In the genomic region with DNA sequence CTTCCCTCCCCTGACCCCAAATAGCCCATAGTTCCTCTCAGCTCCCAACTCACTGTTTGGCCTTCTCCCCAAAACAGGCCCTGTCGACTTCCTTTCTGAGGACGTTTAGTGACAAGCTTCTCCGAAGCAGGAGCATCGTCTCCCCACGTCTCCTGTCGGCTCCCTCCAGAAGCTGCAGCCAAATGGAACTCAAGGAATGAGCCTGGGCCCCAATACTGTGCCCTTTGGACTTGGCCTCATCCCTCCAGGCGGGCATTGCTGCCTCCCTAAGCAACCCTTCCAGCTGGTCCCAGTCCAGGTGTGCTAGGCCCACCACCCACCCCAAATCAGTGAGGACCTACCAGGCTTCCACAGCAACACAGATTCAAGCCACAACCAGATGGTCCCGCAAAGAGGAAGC, we compare ENCODE assay signal across 12 cellular contexts. TPM values are rescaled to one million over a fixed set of nuclear protein-coding genes. Genes with fewer than 3 reads are reported as not detected.
DNase-seq lines count a peak whose midpoint lies in the region; ATAC-seq, FAIRE-seq and TF ChIP-seq lines count a peak whose summit lies in the region.
"Had no signal": no experiment of that assay in that cellular context is flagged by ENCODE, and none has a peak within 500 bp of the region (broad histone marks: within the 10 kb centered on the region; RNA-seq: fewer than 3 reads in every experiment).

No MANE protein-coding gene starts in this region.

- no peak for TF ChIP-seq EP300 in upper lobe of left lung (IDR thresholded peaks at IDR 0.05)

- H4K20me1 ChIP-seq in astrocyte (ENCODE audit: insufficient read depth, low read length), result peaks cover 49% of the 10 kb centered on the region

- no peak for DNase-seq in activated naive CD8-positive, alpha-beta T cell treated with anti-CD3 and anti-CD28 coated beads, Interleukin-2, amount 50 U/mL, for 24 hours
- no peak for DNase-seq in astrocyte (ENCODE audit: low read depth)
- no peak for DNase-seq in upper lobe of left lung
- DNase-seq in AML-193 (lab: John Stamatoyannopoulos, UW), result no peak
- DNase-seq in H7, result no peak
- DNase-seq: amniotic stem cell, foreskin melanocyte, NCI-H345 had no signal

- H3K9me3 ChIP-seq in astrocyte (ENCODE audit: insufficient read depth, low read depth, low read length) (no peaks in the 10 kb centered on the region), mucosa of rectum (ENCODE audit: control insufficient read depth in 2 of 2, low read length in 2 of 2) (no peaks in the 10 kb centered on the region), upper lobe of left lung (no peaks in the 10 kb centered on the region)

- ATAC-seq in activated naive CD8-positive, alpha-beta T cell treated with anti-CD3 and anti-CD28 coated beads, Interleukin-2, amount 50 U/mL, for 24 hours, result no peak
- ATAC-seq in upper lobe of left lung (ENCODE audit: low FRiP score in 2 of 2), result no peak
- no peak for ATAC-seq in HG03354 (IDR thresholded peaks at IDR 0.05; ENCODE audit: poor library complexity, severe bottlenecking, unreplicated experiment)

- no peak overlapping the region for H2AFZ ChIP-seq in astrocyte (ENCODE audit: low read depth, low read length)

- H3K36me3 ChIP-seq in astrocyte (ENCODE audit: insufficient read depth, low read length) (no peaks in the 10 kb centered on the region), mucosa of rectum (ENCODE audit: control insufficient read depth in 2 of 2, insufficient read depth in 2 of 2, low read length in 2 of 2) (no peaks in the 10 kb centered on the region), upper lobe of left lung (no peaks in the 10 kb centered on the region), H7 (replicated peaks; ENCODE audit: control insufficient read depth, insufficient read depth, low read length) (no peaks in the 10 kb centered on the region)

- TF ChIP-seq POLR2A in upper lobe of left lung (IDR thresholded peaks at IDR 0.05), result no peak

- H3K4me3 Mint-ChIP-seq in activated naive CD8-positive, alpha-beta T cell, result no peak overlapping the region
- no peak overlapping the region for H3K4me3 Mint-ChIP-seq in activated naive CD8-positive, alpha-beta T cell treated with anti-CD3 and anti-CD28 coated beads, Interleukin-2, amount 50 U/mL, for 24 hours
- no peak overlapping the region for H3K4me3 Mint-ChIP-seq in astrocyte (ENCODE audit: unreplicated experiment)

- no peak overlapping the region for H3K4me3 ChIP-seq in astrocyte (ENCODE audit: insufficient read depth, low read depth, low read length)
- peak overlapping the region; percentile 37 to 51 for H3K4me3 ChIP-seq in mucosa of rectum (ENCODE audit: low read length in 2 of 2)
- no peak overlapping the region for H3K4me3 ChIP-seq in upper lobe of left lung
- H3K4me3 ChIP-seq in H7 (ENCODE audit: insufficient read depth, low read depth, low read length), result no peak overlapping the region

- FAIRE-seq in astrocyte (lab: Jason Lieb, UNC), result no peak

- peaks cover 50% of the 10 kb centered on the region for H3K4me1 Mint-ChIP-seq in activated naive CD8-positive, alpha-beta T cell (ENCODE audit: low read depth)
- peaks cover 54% of the 10 kb centered on the region for H3K4me1 Mint-ChIP-seq in activated naive CD8-positive, alpha-beta T cell treated with anti-CD3 and anti-CD28 coated beads, Interleukin-2, amount 50 U/mL, for 24 hours
- H3K4me1 Mint-ChIP-seq in astrocyte (ENCODE audit: low read depth, unreplicated experiment), result peaks cover 16% of the 10 kb centered on the region

- H3K4me1 ChIP-seq in astrocyte (ENCODE audit: insufficient read depth, low read length) (peaks cover 22% of the 10 kb centered on the region), mucosa of rectum (ENCODE audit: control insufficient read depth in 2 of 2, insufficient read depth in 2 of 2, low read length in 2 of 2) (peaks cover 51 to 53% of the 10 kb centered on the region in 2 donors), upper lobe of left lung (peaks cover 23 to 32% (median 28%) of the 10 kb centered on the region in 4 donors)

- no peaks in the 10 kb centered on the region for H3K27me3 Mint-ChIP-seq in activated naive CD8-positive, alpha-beta T cell
- H3K27me3 Mint-ChIP-seq in activated naive CD8-positive, alpha-beta T cell treated with anti-CD3 and anti-CD28 coated beads, Interleukin-2, amount 50 U/mL, for 24 hours, result no peaks in the 10 kb centered on the region
- no peaks in the 10 kb centered on the region for H3K27me3 Mint-ChIP-seq in astrocyte (ENCODE audit: low read depth, unreplicated experiment)

- H3K27me3 ChIP-seq in astrocyte (ENCODE audit: insufficient read depth, low read length), result no peaks in the 10 kb centered on the region
- no peaks in the 10 kb centered on the region for H3K27me3 ChIP-seq in mucosa of rectum (ENCODE audit: control insufficient read depth in 2 of 2, insufficient read depth in 2 of 2, low read length in 2 of 2)
- no peaks in the 10 kb centered on the region for H3K27me3 ChIP-seq in upper lobe of left lung
- no peaks in the 10 kb centered on the region for H3K27me3 ChIP-seq in H7 (ENCODE audit: control insufficient read depth, insufficient read depth, low read length)

- H3K9me3 Mint-ChIP-seq in activated naive CD8-positive, alpha-beta T cell (ENCODE audit: low read depth), result no peaks in the 10 kb centered on the region
- no peaks in the 10 kb centered on the region for H3K9me3 Mint-ChIP-seq in activated naive CD8-positive, alpha-beta T cell treated with anti-CD3 and anti-CD28 coated beads, Interleukin-2, amount 50 U/mL, for 24 hours
- H3K9me3 Mint-ChIP-seq in astrocyte (ENCODE audit: unreplicated experiment), result no peaks in the 10 kb centered on the region

- no peak overlapping the region for H3K27ac ChIP-seq in astrocyte (ENCODE audit: low read depth, low read length)
- H3K27ac ChIP-seq in mucosa of rectum (ENCODE audit: low read depth in 2 of 2, low read length in 2 of 2), result peak overlapping the region; percentile 90 to 94
- peak overlapping the region; percentile 85 to 89 (median 86) for H3K27ac ChIP-seq in upper lobe of left lung

- H3K79me2 ChIP-seq in astrocyte (ENCODE audit: insufficient read depth, low read length), result peaks cover 33% of the 10 kb centered on the region

- peak overlapping the region; percentile 61 for H3K27ac Mint-ChIP-seq in activated naive CD8-positive, alpha-beta T cell
- H3K27ac Mint-ChIP-seq in activated naive CD8-positive, alpha-beta T cell treated with anti-CD3 and anti-CD28 coated beads, Interleukin-2, amount 50 U/mL, for 24 hours, result no peak overlapping the region
- H3K27ac Mint-ChIP-seq in astrocyte (ENCODE audit: unreplicated experiment), result peak overlapping the region; percentile 69

- 44 to 66% methylated on average over 7 to 8 of the region's 8 CpGs for WGBS in upper lobe of left lung, 2 donors

- peak overlapping the region; percentile 63 for H3K9ac ChIP-seq in astrocyte (ENCODE audit: low read length)
- H3K9ac ChIP-seq in mucosa of rectum (ENCODE audit: low read depth in 1 of 2, low read length in 2 of 2), result peak overlapping the region; percentile 63 to 70

- TF ChIP-seq CTCF in astrocyte (IDR thresholded peaks at IDR 0.05; ENCODE audit: insufficient read depth, low read depth, low read length), result no peak
- TF ChIP-seq CTCF in upper lobe of left lung (IDR thresholded peaks at IDR 0.05), result no peak

- no peak overlapping the region for H3K4me2 ChIP-seq in astrocyte (ENCODE audit: low read length)

- no peaks in the 10 kb centered on the region for H3K36me3 Mint-ChIP-seq in activated naive CD8-positive, alpha-beta T cell
- H3K36me3 Mint-ChIP-seq in activated naive CD8-positive, alpha-beta T cell treated with anti-CD3 and anti-CD28 coated beads, Interleukin-2, amount 50 U/mL, for 24 hours (ENCODE audit: low read depth), result peaks cover 4% of the 10 kb centered on the region
- peaks cover 2% of the 10 kb centered on the region for H3K36me3 Mint-ChIP-seq in astrocyte (ENCODE audit: low read depth, unreplicated experiment)

RNA-seq across cellular contexts. Expression of a gene that starts 33.0 kb away (rescaled TPM):
- total RNA-seq in astrocyte, result 75.6 and 91.1 TPM in 2 replicates
- 10 to 100 TPM in 5 of 6 donors, 1 to 10 TPM in 1; 8.2 to 33.4 (median 26.5) TPM for total RNA-seq in upper lobe of left lung
- total RNA-seq in H7 (2014; rRNA removed; shearing (Covaris generic)), result 68.9 and 76.3 TPM in 2 replicates

RNA-seq across cellular contexts. Expression of a gene that starts 59.2 kb away (rescaled TPM):
- total RNA-seq in astrocyte (0.94 and 3.0 TPM in 2 replicates), upper lobe of left lung (10 to 100 TPM in 1 of 6 donors, 1 to 10 TPM in 5; 1.8 to 11.4 (median 3.7) TPM)
- total RNA-seq in H7 (2014; rRNA removed; shearing (Covaris generic)), result 0.04 and 0.62 TPM in 2 replicates
- total RNA-seq: H4 had no signal

Comparison
In these comparisons a context has a peak if more than half of its experiments do, and no peak if none do; other contexts are left out.
1. H3K4me3 ChIP-seq: peak in mucosa of rectum (2 of 2); none in astrocyte (single experiment), upper lobe of left lung (0 of 4) and H7 (single experiment).